Comparison of ENCODE assay signal across 1 cellular context in the genomic region with DNA sequence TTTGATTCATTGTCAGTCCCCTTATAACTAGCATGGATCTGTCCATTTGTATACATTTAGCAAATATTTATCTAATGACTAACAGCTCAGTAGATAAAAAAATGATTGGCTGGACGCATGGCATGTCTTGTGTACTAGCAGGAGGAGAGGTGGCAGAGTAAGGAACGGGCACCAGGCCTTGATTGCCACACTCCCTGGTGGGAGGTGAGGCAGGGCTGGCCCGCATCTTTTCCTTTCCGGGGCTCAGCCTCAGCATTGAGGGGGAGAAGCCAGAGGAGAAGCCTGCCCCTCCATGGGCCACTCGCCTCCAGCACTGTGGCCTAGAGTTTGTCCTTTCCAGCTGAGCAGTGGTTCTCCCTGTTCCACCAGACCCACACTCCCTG.
TF ChIP-seq lines count a peak whose summit lies in the region.

No MANE protein-coding gene starts in this region.

TF ChIP-seq in HEK293, 187 proteins besides CTCF, POLR2A, EP300 and RAD21 (continued from another document):
- TF ChIP-seq, protein P1, sequence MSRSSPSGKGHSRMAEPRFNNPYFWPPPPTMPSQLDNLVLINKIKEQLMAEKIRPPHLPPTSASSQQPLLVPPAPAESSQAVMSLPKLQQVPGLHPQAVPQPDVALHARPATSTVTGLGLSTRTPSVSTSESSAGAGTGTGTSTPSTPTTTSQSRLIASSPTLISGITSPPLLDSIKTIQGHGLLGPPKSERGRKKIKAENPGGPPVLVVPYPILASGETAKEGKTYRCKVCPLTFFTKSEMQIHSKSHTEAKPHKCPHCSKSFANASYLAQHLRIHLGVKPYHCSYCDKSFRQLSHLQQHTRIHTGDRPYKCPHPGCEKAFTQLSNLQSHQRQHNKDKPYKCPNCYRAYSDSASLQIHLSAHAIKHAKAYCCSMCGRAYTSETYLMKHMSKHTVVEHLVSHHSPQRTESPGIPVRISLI (tag by site-specific recombination; IDR thresholded peaks at IDR 0.05) = no peak
- TF ChIP-seq, protein P2, sequence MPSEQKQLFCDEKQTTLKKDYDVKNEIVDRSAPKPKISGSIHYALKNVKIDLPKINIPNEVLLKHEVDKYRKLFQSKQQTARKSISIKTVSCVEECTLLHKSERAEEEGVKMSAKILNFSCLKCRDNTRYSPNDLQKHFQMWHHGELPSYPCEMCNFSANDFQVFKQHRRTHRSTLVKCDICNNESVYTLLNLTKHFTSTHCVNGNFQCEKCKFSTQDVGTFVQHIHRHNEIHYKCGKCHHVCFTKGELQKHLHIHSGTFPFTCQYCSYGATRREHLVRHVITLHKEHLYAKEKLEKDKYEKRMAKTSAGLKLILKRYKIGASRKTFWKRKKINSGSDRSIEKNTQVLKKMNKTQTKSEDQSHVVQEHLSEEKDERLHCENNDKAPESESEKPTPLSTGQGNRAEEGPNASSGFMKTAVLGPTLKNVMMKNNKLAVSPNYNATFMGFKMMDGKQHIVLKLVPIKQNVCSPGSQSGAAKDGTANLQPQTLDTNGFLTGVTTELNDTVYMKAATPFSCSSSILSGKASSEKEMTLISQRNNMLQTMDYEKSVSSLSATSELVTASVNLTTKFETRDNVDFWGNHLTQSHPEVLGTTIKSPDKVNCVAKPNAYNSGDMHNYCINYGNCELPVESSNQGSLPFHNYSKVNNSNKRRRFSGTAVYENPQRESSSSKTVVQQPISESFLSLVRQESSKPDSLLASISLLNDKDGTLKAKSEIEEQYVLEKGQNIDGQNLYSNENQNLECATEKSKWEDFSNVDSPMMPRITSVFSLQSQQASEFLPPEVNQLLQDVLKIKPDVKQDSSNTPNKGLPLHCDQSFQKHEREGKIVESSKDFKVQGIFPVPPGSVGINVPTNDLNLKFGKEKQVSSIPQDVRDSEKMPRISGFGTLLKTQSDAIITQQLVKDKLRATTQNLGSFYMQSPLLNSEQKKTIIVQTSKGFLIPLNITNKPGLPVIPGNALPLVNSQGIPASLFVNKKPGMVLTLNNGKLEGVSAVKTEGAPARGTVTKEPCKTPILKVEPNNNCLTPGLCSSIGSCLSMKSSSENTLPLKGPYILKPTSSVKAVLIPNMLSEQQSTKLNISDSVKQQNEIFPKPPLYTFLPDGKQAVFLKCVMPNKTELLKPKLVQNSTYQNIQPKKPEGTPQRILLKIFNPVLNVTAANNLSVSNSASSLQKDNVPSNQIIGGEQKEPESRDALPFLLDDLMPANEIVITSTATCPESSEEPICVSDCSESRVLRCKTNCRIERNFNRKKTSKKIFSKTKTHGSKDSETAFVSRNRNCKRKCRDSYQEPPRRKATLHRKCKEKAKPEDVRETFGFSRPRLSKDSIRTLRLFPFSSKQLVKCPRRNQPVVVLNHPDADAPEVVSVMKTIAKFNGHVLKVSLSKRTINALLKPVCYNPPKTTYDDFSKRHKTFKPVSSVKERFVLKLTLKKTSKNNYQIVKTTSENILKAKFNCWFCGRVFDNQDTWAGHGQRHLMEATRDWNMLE (tag by site-specific recombination; conservative IDR thresholded peaks at IDR 0.05; ENCODE audit: low read depth) = no peak
- no peak for TF ChIP-seq ZNF394 (tag by site-specific recombination; IDR thresholded peaks at IDR 0.05; ENCODE audit: borderline replicate concordance)
